ENCODE assay signal across 8 cellular contexts in the genomic region with DNA sequence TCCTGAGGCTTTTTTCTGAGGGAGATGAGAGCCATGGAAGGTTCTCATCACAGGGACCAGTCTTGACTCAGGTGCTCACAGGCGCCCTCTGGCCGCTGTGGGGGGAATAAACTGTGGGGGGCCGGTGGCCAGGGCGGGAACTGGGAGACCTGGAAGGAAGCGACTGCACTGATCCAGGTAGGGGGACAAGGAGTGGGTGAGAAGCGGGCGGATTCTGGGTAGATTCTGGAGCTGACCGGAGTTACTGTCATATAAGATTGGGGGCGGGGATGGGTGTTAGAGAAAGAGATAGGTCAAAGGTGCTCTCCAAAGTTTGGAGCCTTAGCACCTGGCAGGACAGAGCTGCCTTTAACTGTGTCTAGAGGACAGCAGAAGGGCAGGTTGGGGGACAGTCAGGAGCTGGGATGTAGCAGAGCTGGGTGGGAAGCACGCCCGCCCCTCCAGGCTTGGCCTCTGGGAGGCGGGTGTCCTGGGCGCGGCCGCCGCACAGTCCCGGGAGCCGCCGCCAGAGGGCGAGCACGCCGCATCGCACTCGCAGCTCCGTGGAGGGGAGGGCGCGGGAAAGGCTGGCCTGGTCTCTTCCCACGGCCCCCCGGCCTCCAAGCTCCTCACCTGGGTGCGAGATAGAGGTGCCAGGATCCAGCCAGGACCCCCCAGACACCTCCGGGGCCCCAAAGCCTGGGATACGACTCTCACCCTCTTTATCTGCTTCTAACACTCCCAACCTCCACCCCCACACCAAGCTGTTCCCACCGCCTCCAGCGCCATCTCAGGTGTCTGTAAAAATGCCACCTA. TPM values are rescaled to one million over a fixed set of nuclear protein-coding genes. Genes with fewer than 3 reads are reported as not detected.
DNase-seq lines count a peak whose midpoint lies in the region; ATAC-seq and TF ChIP-seq lines count a peak whose summit lies in the region.

No MANE protein-coding gene starts in this region.

- WGBS in suprapubic skin, result 2% methylated on average over 22 of the region's 34 CpGs

- TF ChIP-seq CTCF in omental fat pad (IDR thresholded peaks at IDR 0.05) (peak in 1 of 3 donors; percentile 74), suprapubic skin (IDR thresholded peaks at IDR 0.05) (peak; percentile 71 to 96)

- DNase-seq in Ammon's horn (ENCODE audit: low spot score) (peak; percentile 73), GM19240 (ENCODE audit: insufficient read length, low spot score) (peak; percentile 72), LoVo (ENCODE audit: low spot score) (peak; percentile 74), SK-MEL-5 (ENCODE audit: low read depth, low spot score) (peak; percentile 72), globus pallidus (ENCODE audit: low spot score) (peak; percentile 63), omental fat pad (ENCODE audit: low spot score) (peak; percentile 72), suprapubic skin (ENCODE audit: low spot score in 2 of 2) (peak in 1 of 2 donors; percentile 88)
- peak; percentile 86 for DNase-seq in activated naive CD4-positive, alpha-beta T cell treated with Interleukin-2 at 50 U/mL for 16 hours

- peaks cover 9% of the 10 kb centered on the region for H3K4me1 ChIP-seq in suprapubic skin

- no peak for TF ChIP-seq EP300 in suprapubic skin (IDR thresholded peaks at IDR 0.05)

- H3K27ac ChIP-seq in suprapubic skin, result no peak overlapping the region

- H3K27me3 ChIP-seq in suprapubic skin, result no peaks in the 10 kb centered on the region

- in situ Hi-C loops in SK-MEL-5 (cut with HindIII; ENCODE audit: low pct_unique_long_range_greater_than_20kb, low sequenced_read_pairs), result no loop called here

- no peak for TF ChIP-seq POLR2A in suprapubic skin (IDR thresholded peaks at IDR 0.05)

- H3K9me3 ChIP-seq in suprapubic skin, result no peaks in the 10 kb centered on the region

- peak overlapping the region; percentile 54 for H3K4me3 ChIP-seq in suprapubic skin

- H3K36me3 ChIP-seq in suprapubic skin, result no peaks in the 10 kb centered on the region

- ATAC-seq in omental fat pad (ENCODE audit: low FRiP score), result peak; percentile 98

RNA-seq across cellular contexts. Expression of a gene that starts 4.2 kb away (rescaled TPM):
- total RNA-seq in SK-MEL-5 (2014; rRNA removed; shearing (Covaris generic)), result not detected in 2 replicates
- not detected in 2 replicates for polyA plus RNA-seq in SK-MEL-5 (2015; cell fraction: cytosol; rRNA removed)
- not detected in 2 replicates for polyA plus RNA-seq in SK-MEL-5 (2015; cell fraction: nucleus; rRNA removed)
- total RNA-seq in omental fat pad, result under 1 TPM in 1 of 4 donors, not detected in 3; 0.56 TPM
- total RNA-seq in suprapubic skin, result not detected

RNA-seq across cellular contexts. Expression of a gene that starts 8.2 kb away (rescaled TPM):
- 39.6 and 45.7 TPM in 2 replicates for total RNA-seq in SK-MEL-5 (2014; rRNA removed; shearing (Covaris generic))
- polyA plus RNA-seq in SK-MEL-5 (2015; cell fraction: cytosol; rRNA removed), result 39.6 and 51.8 TPM in 2 replicates
- 3.5 and 7.5 TPM in 2 replicates for polyA plus RNA-seq in SK-MEL-5 (2015; cell fraction: nucleus; rRNA removed)
- 10 to 100 TPM; 27.2 to 37.7 (median 32.8) TPM for total RNA-seq in omental fat pad
- 10 to 100 TPM; 20.4 to 31.0 (median 24.8) TPM for total RNA-seq in suprapubic skin

RNA-seq across cellular contexts. Expression of a gene that starts 19.6 kb away (rescaled TPM):
- total RNA-seq in SK-MEL-5 (2014; rRNA removed; shearing (Covaris generic)), result 126 and 134 TPM in 2 replicates
- 119 and 124 TPM in 2 replicates for polyA plus RNA-seq in SK-MEL-5 (2015; cell fraction: cytosol; rRNA removed)
- 147 and 172 TPM in 2 replicates for polyA plus RNA-seq in SK-MEL-5 (2015; cell fraction: nucleus; rRNA removed)
- total RNA-seq in omental fat pad, result 100 to 1,000 TPM in 1 of 4 donors, 10 to 100 TPM in 3; 65.6 to 119 (median 91.1) TPM
- 100 to 1,000 TPM in 3 of 4 donors, 10 to 100 TPM in 1; 95.4 to 120 (median 109) TPM for total RNA-seq in suprapubic skin

RNA-seq across cellular contexts. Expression of a gene that starts 26.8 kb away (rescaled TPM):
- total RNA-seq in SK-MEL-5 (2014; rRNA removed; shearing (Covaris generic)), result 1,274 and 1,279 TPM in 2 replicates
- polyA plus RNA-seq in SK-MEL-5 (2015; cell fraction: cytosol; rRNA removed), result 1,243 and 1,370 TPM in 2 replicates
- 291 and 307 TPM in 2 replicates for polyA plus RNA-seq in SK-MEL-5 (2015; cell fraction: nucleus; rRNA removed)
- total RNA-seq in omental fat pad, result 100 to 1,000 TPM; 349 to 570 (median 439) TPM
- total RNA-seq in suprapubic skin, result 100 to 1,000 TPM; 131 to 285 (median 237) TPM

RNA-seq across cellular contexts. Expression of a gene that starts 30.1 kb away (rescaled TPM):
- 4.2 and 4.9 TPM in 2 replicates for total RNA-seq in SK-MEL-5 (2014; rRNA removed; shearing (Covaris generic))
- 32.6 and 37.8 TPM in 2 replicates for polyA plus RNA-seq in SK-MEL-5 (2015; cell fraction: cytosol; rRNA removed)
- polyA plus RNA-seq in SK-MEL-5 (2015; cell fraction: nucleus; rRNA removed), result 5.6 and 13.1 TPM in 2 replicates
- total RNA-seq in omental fat pad, result 10 to 100 TPM; 39.5 to 53.1 (median 43.0) TPM
- 100 to 1,000 TPM; 126 to 223 (median 176) TPM for total RNA-seq in suprapubic skin
